Comparison of ENCODE assay signal across 1 cellular context in the genomic region with DNA sequence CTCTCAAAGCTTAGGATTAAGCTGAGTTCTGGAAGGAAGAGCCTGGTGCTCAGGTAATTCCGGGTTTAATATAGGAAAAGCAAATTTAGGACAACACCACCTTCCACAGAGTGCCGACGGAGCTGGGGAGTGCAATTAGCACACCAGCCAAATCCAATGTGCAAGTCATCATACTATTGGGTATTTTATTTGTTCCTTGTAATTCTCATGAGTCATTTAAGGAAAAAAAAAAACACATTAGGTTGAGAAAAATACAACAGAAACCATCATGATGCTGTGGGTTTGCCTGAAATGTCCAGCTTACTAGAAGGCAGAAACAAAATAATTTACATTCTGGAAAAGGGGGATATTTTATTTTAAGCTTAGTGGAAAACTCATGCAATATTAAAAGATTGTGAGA.
TF ChIP-seq lines count a peak whose summit lies in the region.

No MANE protein-coding gene starts in this region.

TF ChIP-seq in GM23338, 12 proteins besides CTCF, POLR2A, EP300 and RAD21:
- TF ChIP-seq, protein P1, sequence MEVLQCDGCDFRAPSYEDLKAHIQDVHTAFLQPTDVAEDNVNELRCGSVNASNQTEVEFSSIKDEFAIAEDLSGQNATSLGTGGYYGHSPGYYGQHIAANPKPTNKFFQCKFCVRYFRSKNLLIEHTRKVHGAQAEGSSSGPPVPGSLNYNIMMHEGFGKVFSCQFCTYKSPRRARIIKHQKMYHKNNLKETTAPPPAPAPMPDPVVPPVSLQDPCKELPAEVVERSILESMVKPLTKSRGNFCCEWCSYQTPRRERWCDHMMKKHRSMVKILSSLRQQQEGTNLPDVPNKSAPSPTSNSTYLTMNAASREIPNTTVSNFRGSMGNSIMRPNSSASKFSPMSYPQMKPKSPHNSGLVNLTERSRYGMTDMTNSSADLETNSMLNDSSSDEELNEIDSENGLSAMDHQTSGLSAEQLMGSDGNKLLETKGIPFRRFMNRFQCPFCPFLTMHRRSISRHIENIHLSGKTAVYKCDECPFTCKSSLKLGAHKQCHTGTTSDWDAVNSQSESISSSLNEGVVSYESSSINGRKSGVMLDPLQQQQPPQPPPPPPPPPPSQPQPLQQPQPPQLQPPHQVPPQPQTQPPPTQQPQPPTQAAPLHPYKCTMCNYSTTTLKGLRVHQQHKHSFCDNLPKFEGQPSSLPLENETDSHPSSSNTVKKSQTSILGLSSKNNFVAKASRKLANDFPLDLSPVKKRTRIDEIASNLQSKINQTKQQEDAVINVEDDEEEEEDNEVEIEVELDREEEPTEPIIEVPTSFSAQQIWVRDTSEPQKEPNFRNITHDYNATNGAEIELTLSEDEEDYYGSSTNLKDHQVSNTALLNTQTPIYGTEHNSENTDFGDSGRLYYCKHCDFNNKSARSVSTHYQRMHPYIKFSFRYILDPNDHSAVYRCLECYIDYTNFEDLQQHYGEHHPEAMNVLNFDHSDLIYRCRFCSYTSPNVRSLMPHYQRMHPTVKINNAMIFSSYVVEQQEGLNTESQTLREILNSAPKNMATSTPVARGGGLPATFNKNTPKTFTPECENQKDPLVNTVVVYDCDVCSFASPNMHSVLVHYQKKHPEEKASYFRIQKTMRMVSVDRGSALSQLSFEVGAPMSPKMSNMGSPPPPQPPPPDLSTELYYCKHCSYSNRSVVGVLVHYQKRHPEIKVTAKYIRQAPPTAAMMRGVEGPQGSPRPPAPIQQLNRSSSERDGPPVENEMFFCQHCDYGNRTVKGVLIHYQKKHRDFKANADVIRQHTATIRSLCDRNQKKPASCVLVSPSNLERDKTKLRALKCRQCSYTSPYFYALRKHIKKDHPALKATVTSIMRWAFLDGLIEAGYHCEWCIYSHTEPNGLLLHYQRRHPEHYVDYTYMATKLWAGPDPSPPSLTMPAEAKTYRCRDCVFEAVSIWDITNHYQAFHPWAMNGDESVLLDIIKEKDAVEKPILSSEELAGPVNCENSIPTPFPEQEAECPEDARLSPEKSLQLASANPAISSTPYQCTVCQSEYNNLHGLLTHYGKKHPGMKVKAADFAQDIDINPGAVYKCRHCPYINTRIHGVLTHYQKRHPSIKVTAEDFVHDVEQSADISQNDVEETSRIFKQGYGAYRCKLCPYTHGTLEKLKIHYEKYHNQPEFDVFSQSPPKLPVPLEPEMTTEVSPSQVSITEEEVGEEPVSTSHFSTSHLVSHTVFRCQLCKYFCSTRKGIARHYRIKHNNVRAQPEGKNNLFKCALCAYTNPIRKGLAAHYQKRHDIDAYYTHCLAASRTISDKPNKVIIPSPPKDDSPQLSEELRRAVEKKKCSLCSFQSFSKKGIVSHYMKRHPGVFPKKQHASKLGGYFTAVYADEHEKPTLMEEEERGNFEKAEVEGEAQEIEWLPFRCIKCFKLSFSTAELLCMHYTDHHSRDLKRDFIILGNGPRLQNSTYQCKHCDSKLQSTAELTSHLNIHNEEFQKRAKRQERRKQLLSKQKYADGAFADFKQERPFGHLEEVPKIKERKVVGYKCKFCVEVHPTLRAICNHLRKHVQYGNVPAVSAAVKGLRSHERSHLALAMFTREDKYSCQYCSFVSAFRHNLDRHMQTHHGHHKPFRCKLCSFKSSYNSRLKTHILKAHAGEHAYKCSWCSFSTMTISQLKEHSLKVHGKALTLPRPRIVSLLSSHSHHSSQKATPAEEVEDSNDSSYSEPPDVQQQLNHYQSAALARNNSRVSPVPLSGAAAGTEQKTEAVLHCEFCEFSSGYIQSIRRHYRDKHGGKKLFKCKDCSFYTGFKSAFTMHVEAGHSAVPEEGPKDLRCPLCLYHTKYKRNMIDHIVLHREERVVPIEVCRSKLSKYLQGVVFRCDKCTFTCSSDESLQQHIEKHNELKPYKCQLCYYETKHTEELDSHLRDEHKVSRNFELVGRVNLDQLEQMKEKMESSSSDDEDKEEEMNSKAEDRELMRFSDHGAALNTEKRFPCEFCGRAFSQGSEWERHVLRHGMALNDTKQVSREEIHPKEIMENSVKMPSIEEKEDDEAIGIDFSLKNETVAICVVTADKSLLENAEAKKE (CRISPR knock-in tag; IDR thresholded peaks at IDR 0.05) = no peak
- TF ChIP-seq EZH2phosphoT487 (IDR thresholded peaks at IDR 0.05; ENCODE audit: unreplicated experiment) = no peak
TF ChIP-seq in GM23338: peak in this region for 0.
